8 cellular contexts compared by ENCODE assay signal in genomic region chr2:164015328-164016123, GRCh38.
DNase-seq lines count a peak whose midpoint lies in the region; ATAC-seq, FAIRE-seq and TF ChIP-seq lines count a peak whose summit lies in the region.

No MANE protein-coding gene starts in this region.

- no peak overlapping the region for H3K9ac ChIP-seq in mammary epithelial cell (ENCODE audit: insufficient read depth, low read length)

- H3K4me1 ChIP-seq in sigmoid colon = no peaks in the 10 kb centered on the region
- H3K4me1 ChIP-seq in mammary epithelial cell (ENCODE audit: insufficient read depth, low read length) = no peaks in the 10 kb centered on the region

- H3K4me3 ChIP-seq in astrocyte of the spinal cord (ENCODE audit: low read depth, low read length) (no peak overlapping the region), sigmoid colon (no peak overlapping the region), WERI-Rb-1 (ENCODE audit: low read depth, low read length) (no peak overlapping the region), mammary epithelial cell (replicated peaks in 1 of 3; ENCODE audit: insufficient read depth in 1 of 3, low read depth in 2 of 3, low read length in 3 of 3) (no peak overlapping the region)

- H4K20me1 ChIP-seq in mammary epithelial cell (ENCODE audit: insufficient read depth, low read length) = no peaks in the 10 kb centered on the region

- peak; percentile 96 for FAIRE-seq in GM19239 (lab: Jason Lieb, UNC)

- no peak overlapping the region for H3K4me2 ChIP-seq in mammary epithelial cell (ENCODE audit: insufficient read depth, low read depth, low read length)

- no peak for TF ChIP-seq EP300 in sigmoid colon (IDR thresholded peaks at IDR 0.05)

- WGBS in sigmoid colon, 2 donors = 70 to 80% methylated on average over 12 of the region's 12 CpGs
- 42% methylated on average over 11 of the region's 12 CpGs for WGBS in mammary epithelial cell (ENCODE audit: low coverage, missing lambda C conversion rate)

- no TSS peak for BruUV-seq in mammary epithelial cell (replicated peaks; lab: Mats Ljungman, UMichigan)

- H3K27me3 ChIP-seq in sigmoid colon (no peaks in the 10 kb centered on the region), WERI-Rb-1 (ENCODE audit: insufficient read depth, low read depth, severe bottlenecking) (no peaks in the 10 kb centered on the region), mammary epithelial cell (ENCODE audit: insufficient read depth, low read length) (peaks cover 2% of the 10 kb centered on the region)

- no peak overlapping the region for H2AFZ ChIP-seq in mammary epithelial cell (ENCODE audit: low read depth, low read length)

- H3K27ac ChIP-seq in sigmoid colon (peak overlapping the region in 3 of 4 donors; percentile 12 to 31 (median 30)), WERI-Rb-1 (no peak overlapping the region), mammary epithelial cell (ENCODE audit: insufficient read depth, low read depth, low read length) (no peak overlapping the region)

- H3K79me2 ChIP-seq in mammary epithelial cell (ENCODE audit: insufficient read depth, low read length) = no peaks in the 10 kb centered on the region

- no peaks in the 10 kb centered on the region for H3K9me3 ChIP-seq in sigmoid colon
- H3K9me3 ChIP-seq in WERI-Rb-1 (ENCODE audit: severe bottlenecking) = no peaks in the 10 kb centered on the region
- no peaks in the 10 kb centered on the region for H3K9me3 ChIP-seq in mammary epithelial cell (replicated peaks; ENCODE audit: insufficient read depth, low read length)

- CTCF ChIA-PET in mammary epithelial cell (lab: Charles Lee; ENCODE audit: low non-redundant PET) = no interaction called here

- TF ChIP-seq POLR2A in sigmoid colon (IDR thresholded peaks at IDR 0.05) = no peak

- TF ChIP-seq CTCF in astrocyte of the spinal cord (IDR thresholded peaks at IDR 0.05; ENCODE audit: low read depth, low read length) (no peak), sigmoid colon (IDR thresholded peaks at IDR 0.05) (no peak), WERI-Rb-1 (IDR thresholded peaks at IDR 0.05; ENCODE audit: low read depth, low read length) (no peak), mammary epithelial cell (conservative IDR thresholded peaks at IDR 0.05 in 1 of 2, IDR thresholded peaks at IDR 0.05 in 1 of 2; ENCODE audit: extremely low read depth in 1 of 2, insufficient read depth in 1 of 2, low read depth in 1 of 2, low read length in 2 of 2) (no peak)

- dilution Hi-C loops in mammary epithelial cell (cut with HindIII; ENCODE audit: low sequenced_read_pairs) = no loop called here

- peak; percentile 98 for ATAC-seq in HG03039 (IDR thresholded peaks at IDR 0.05; ENCODE audit: unreplicated experiment)

- intact Hi-C loops in sigmoid colon (cut with DNase I) = no loop called here
- intact Hi-C loops in mammary epithelial cell (cut with micrococcal nuclease) = no loop called here

- H3K36me3 ChIP-seq in sigmoid colon (no peaks in the 10 kb centered on the region), WERI-Rb-1 (no peaks in the 10 kb centered on the region), mammary epithelial cell (ENCODE audit: insufficient read depth, low read length) (no peaks in the 10 kb centered on the region)

- in situ Hi-C loops in astrocyte of the spinal cord (cut with HindIII; ENCODE audit: low sequenced_read_pairs) (no loop called here), mammary epithelial cell (cut with MboI; ENCODE audit: low sequenced_read_pairs in 2 of 2) (no loop called here)

- peak; percentile 16 for DNase-seq in GM19239 (ENCODE audit: insufficient read length, low spot score)
- peak; percentile 39 for DNase-seq in astrocyte of the spinal cord (ENCODE audit: low read depth, low spot score)
- DNase-seq in sigmoid colon = peak; percentile 59
- no peak for DNase-seq in WERI-Rb-1
- DNase-seq in LoVo (ENCODE audit: low spot score) = no peak
- no peak for DNase-seq in SIG-M5 (lab: John Stamatoyannopoulos, UW)
- no peak for DNase-seq in mammary epithelial cell

Comparison
In these comparisons a context has a peak if more than half of its experiments do, and no peak if none do; other contexts are left out.
1. DNase-seq: peak in GM19239 (single experiment), astrocyte of the spinal cord (single experiment) and sigmoid colon (single experiment); none in WERI-Rb-1 (single experiment), LoVo (single experiment), SIG-M5 (single experiment) and mammary epithelial cell (single experiment).
2. H3K27ac ChIP-seq: peak in sigmoid colon (3 of 4); none in WERI-Rb-1 (single experiment) and mammary epithelial cell (single experiment).